In the genomic region with DNA sequence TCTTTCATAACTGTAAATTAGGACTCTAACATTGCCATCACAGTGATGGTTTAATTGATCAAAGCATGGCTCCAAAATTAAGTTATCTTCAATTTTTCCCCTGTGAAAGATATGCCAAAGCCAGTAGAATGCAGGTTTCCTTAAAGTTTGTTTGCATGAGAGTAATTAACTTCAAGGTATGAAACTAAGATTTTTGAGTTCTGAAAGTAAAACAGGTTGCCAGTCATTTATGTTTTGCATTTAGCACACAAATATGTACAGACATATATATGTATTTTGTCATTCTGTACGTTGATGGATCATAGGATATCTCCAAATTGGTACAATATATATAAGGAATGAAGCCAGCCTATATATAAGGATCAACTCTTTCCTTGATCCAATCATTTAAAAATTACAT, we compare ENCODE assay signal across 19 cellular contexts. TPM values are rescaled to one million over a fixed set of nuclear protein-coding genes. Genes with fewer than 3 reads are reported as not detected.
DNase-seq lines count a peak whose midpoint lies in the region; ATAC-seq and TF ChIP-seq lines count a peak whose summit lies in the region.
"Had no signal": no experiment of that assay in that cellular context is flagged by ENCODE, and none has a peak within 500 bp of the region (broad histone marks: within the 10 kb centered on the region; RNA-seq: fewer than 3 reads in every experiment).

No MANE protein-coding gene starts in this region.

- H3F3A ChIP-seq in GM23248 (ENCODE audit: insufficient read depth) = peaks cover 28% of the 10 kb centered on the region

- POLR2A ChIA-PET in RWPE1 (lab: Yijun Ruan, JAX; ENCODE audit: low non-redundant PET) = no interaction called here

- H3K4me3 Mint-ChIP-seq in activated T-cell treated with anti-CD3 and anti-CD28 coated beads, Interleukin-2, amount 50 U/mL, for 24 hours = no peak overlapping the region
- H3K4me3 Mint-ChIP-seq: endodermal cell, neural crest cell had no signal

- H3K27ac ChIP-seq in GM23248 = peak overlapping the region; percentile 39; the same call in 1 of the 2 replicates
- H3K27ac ChIP-seq in RWPE1 = no peak overlapping the region
- H3K27ac ChIP-seq: A549, C4-2B, hepatocyte had no signal

- H3K27ac Mint-ChIP-seq in activated T-cell treated with anti-CD3 and anti-CD28 coated beads, Interleukin-2, amount 50 U/mL, for 24 hours = peak overlapping the region; percentile 83
- H3K27ac Mint-ChIP-seq: endodermal cell had no signal

- no peaks in the 10 kb centered on the region for H3K9me3 Mint-ChIP-seq in activated T-cell treated with anti-CD3 and anti-CD28 coated beads, Interleukin-2, amount 50 U/mL, for 24 hours
- H3K9me3 Mint-ChIP-seq: endodermal cell, neural crest cell had no signal

- H4K20me1 ChIP-seq in GM23248 (ENCODE audit: insufficient read depth) = no peaks in the 10 kb centered on the region

- no peak for DNase-seq in activated T-cell treated with anti-CD3 and anti-CD28 coated beads, Interleukin-2, amount 50 U/mL, for 24 hours
- no peak for DNase-seq in activated T-cell treated with anti-CD3 and anti-CD28 coated beads for 4 hours
- DNase-seq in GM23248 = no peak
- no peak for DNase-seq in DMS79 treated with DMSO at 0.1 percent for 48 hours (lab: John Stamatoyannopoulos, UW)
- no peak for DNase-seq in COLO829 (ENCODE audit: low spot score)
- no peak for DNase-seq in activated gamma-delta T cell treated with Interleukin-2 at 50 U/mL for 16 hours
- DNase-seq in RWPE1 (ENCODE audit: low spot score) = no peak
- DNase-seq: amygdala; endodermal cell; NCI-H2029; SIG-M5; stimulated activated CD4-positive, alpha-beta T cell treated with anti-CD3 and anti-CD28 coated beads, Interleukin-12 subunit alpha, Interleukin-12 subunit beta, amount 100 ng/mL, for 4 hours; stimulated activated naive CD4-positive, alpha-beta T cell; T1000 had no signal

- H3K36me3 Mint-ChIP-seq in activated T-cell treated with anti-CD3 and anti-CD28 coated beads, Interleukin-2, amount 50 U/mL, for 24 hours (ENCODE audit: low read depth) = no peaks in the 10 kb centered on the region

- in situ Hi-C loops in GM23248 (cut with MboI) = no loop called here

- H3K36me3 ChIP-seq in GM23248 (ENCODE audit: low read depth) = no peaks in the 10 kb centered on the region

- no peak overlapping the region for H3K9ac ChIP-seq in GM23248

- peaks cover 56% of the 10 kb centered on the region for H3K4me1 Mint-ChIP-seq in activated T-cell treated with anti-CD3 and anti-CD28 coated beads, Interleukin-2, amount 50 U/mL, for 24 hours (ENCODE audit: low read depth)
- H3K4me1 Mint-ChIP-seq: endodermal cell had no signal

- no peaks in the 10 kb centered on the region for H3K9me2 ChIP-seq in GM23248 (ENCODE audit: insufficient read depth)

- no peaks in the 10 kb centered on the region for H3K27me3 ChIP-seq in GM23248 (replicated peaks; ENCODE audit: insufficient read depth)
- H3K27me3 ChIP-seq: hepatocyte had no signal

- peak; percentile 59 for ATAC-seq in HG03432 (IDR thresholded peaks at IDR 0.05; ENCODE audit: unreplicated experiment)
- ATAC-seq: A549 had no signal

- H3K4me3 ChIP-seq in GM23248 = no peak overlapping the region
- H3K4me3 ChIP-seq: A549, hepatocyte had no signal

- peaks cover 39% of the 10 kb centered on the region for H3K4me1 ChIP-seq in GM23248 (ENCODE audit: insufficient read depth)
- H3K4me1 ChIP-seq: A549 had no signal

- no peaks in the 10 kb centered on the region for H3K27me3 Mint-ChIP-seq in activated T-cell treated with anti-CD3 and anti-CD28 coated beads, Interleukin-2, amount 50 U/mL, for 24 hours

- no peak overlapping the region for H3K4me2 ChIP-seq in GM23248 (ENCODE audit: unreplicated experiment)
- H3K4me2 ChIP-seq: A549, hepatocyte had no signal

- H2AFZ ChIP-seq in GM23248 = no peak overlapping the region
- H2AFZ ChIP-seq: hepatocyte had no signal

- no peaks in the 10 kb centered on the region for H3K9me3 ChIP-seq in GM23248 (ENCODE audit: low read depth)
- H3K9me3 ChIP-seq: A549 had no signal

- H3K79me2 ChIP-seq in GM23248 (ENCODE audit: insufficient read depth) = no peaks in the 10 kb centered on the region
- H3K79me2 ChIP-seq: hepatocyte had no signal

- no peak for TF ChIP-seq CTCF in RWPE1 (conservative IDR thresholded peaks at IDR 0.05; ENCODE audit: low read depth)

- 30 to 52% methylated on average over 1 of the region's 1 CpG for WGBS in GM23248 (ENCODE audit: low coverage in 1 of 2, low lambda C conversion rate in 2 of 2, missing lambda C conversion rate in 2 of 2), 2 experiments

- CTCF ChIA-PET in RWPE1 (lab: Yijun Ruan, JAX) = interaction anchor here (1.0 kb wide), 1 partner anchor 33 kb away, joined by 3 read pairs; no protein-coding TSS in a partner anchor

RNA-seq across cellular contexts. Expression of gene NDFIP2, which starts 23.6 kb away (rescaled TPM):
- total RNA-seq in GM23248 (2014; rRNA removed; shearing (Covaris generic)) = 95.5 and 98.1 TPM in 2 replicates
- 109 and 114 TPM in 2 replicates for polyA plus RNA-seq in GM23248 (2016; fragmentation: Nextera tagmentation; extraction: Ambion mirVana)

RNA-seq across cellular contexts. Expression of gene RBM26, which starts 51.3 kb away (rescaled TPM):
- total RNA-seq in GM23248 (2014; rRNA removed; shearing (Covaris generic)) = 18.2 and 19.2 TPM in 2 replicates
- polyA plus RNA-seq in GM23248 (2016; fragmentation: Nextera tagmentation; extraction: Ambion mirVana) = 8.3 and 11.1 TPM in 2 replicates
